Comparison of ENCODE assay signal across 18 cellular contexts in the genomic region with DNA sequence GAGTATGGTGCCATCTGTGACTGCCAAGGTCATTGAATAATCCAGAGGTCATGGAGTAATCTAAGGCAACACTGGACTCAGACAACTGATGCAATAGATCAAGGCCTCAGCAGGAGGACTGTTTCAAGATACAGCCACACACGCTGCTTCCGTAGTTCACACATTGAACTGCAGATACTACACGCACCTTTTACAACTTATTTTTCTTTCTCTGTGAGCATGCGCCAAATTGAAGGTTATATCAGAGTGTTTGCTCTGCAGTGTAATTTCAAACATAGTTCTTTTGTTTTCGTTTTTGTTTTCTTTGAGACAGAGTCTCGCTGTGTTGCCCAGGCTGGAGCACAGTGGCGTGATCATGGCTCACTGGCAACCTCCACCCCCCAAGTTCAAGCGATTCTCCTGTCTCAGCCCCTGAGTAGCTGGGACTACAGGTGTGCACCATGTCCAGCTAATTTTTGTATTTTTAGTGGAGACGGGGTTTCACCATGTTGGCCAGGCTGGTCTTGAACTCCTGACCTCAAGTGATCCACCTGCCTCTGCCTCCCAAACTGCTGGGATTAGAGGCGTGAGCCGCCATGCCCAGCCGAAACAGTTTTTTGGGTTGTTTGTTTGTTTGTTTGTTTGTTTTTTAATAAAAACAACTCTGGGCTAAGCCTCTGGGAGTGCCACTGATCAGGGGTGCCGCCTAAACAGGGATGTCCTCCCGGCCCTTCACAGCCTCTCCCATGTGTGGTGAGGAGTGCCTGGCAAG.
DNase-seq lines count a peak whose midpoint lies in the region; ATAC-seq and TF ChIP-seq lines count a peak whose summit lies in the region.
"Had no signal": no experiment of that assay in that cellular context is flagged by ENCODE, and none has a peak within 500 bp of the region (broad histone marks: within the 10 kb centered on the region; RNA-seq: fewer than 3 reads in every experiment).

No MANE protein-coding gene starts in this region.

- no peak for TF ChIP-seq EP300 in upper lobe of left lung (IDR thresholded peaks at IDR 0.05)

- H3K4ac ChIP-seq in mesenchymal stem cell (ENCODE audit: low read depth in 1 of 2, low read length in 2 of 2), result no peak overlapping the region

- H3K14ac ChIP-seq in mesenchymal stem cell (ENCODE audit: low read length in 2 of 2), result no peak overlapping the region

- no peak overlapping the region for H2BK120ac ChIP-seq in mesenchymal stem cell (ENCODE audit: low read depth, low read length)

- H3K4me2 ChIP-seq in mesenchymal stem cell (ENCODE audit: low read length, poor library complexity, severe bottlenecking) (no peak overlapping the region), mammary epithelial cell (ENCODE audit: insufficient read depth, low read depth, low read length) (no peak overlapping the region)

- TF ChIP-seq POLR2A in heart left ventricle (IDR thresholded peaks at IDR 0.05), result no peak
- TF ChIP-seq POLR2A in upper lobe of left lung (IDR thresholded peaks at IDR 0.05), result no peak
- no peak for TF ChIP-seq POLR2A in GM18505 (IDR thresholded peaks at IDR 0.05; ENCODE audit: borderline replicate concordance, extremely low read depth, insufficient read depth, insufficient read length)

- H3K9ac ChIP-seq in mesenchymal stem cell (ENCODE audit: low read length), result peak overlapping the region; percentile 58
- H3K9ac ChIP-seq in mammary epithelial cell (ENCODE audit: insufficient read depth, low read length), result no peak overlapping the region

- CTCF ChIA-PET in Panc1 (lab: Charles Lee), result no interaction called here
- CTCF ChIA-PET in mammary epithelial cell (lab: Charles Lee; ENCODE audit: low non-redundant PET), result no interaction called here

- no peak overlapping the region for H2BK15ac ChIP-seq in mesenchymal stem cell (ENCODE audit: low read depth, poor library complexity, severe bottlenecking)

- BruUV-seq in Panc1 (replicated peaks; lab: Mats Ljungman, UMichigan) (no TSS peak), mammary epithelial cell (replicated peaks; lab: Mats Ljungman, UMichigan) (no TSS peak)

- H3K4me3 ChIP-seq in Panc1 (ENCODE audit: low read depth in 2 of 2, low read length in 2 of 2) (no peak overlapping the region), heart left ventricle (no peak overlapping the region), mesenchymal stem cell (ENCODE audit: insufficient read depth in 1 of 2, low read depth in 1 of 2, low read length in 2 of 2) (no peak overlapping the region), upper lobe of left lung (no peak overlapping the region), aorta (ENCODE audit: low read length in 2 of 2) (no peak overlapping the region), mammary epithelial cell (replicated peaks in 1 of 3; ENCODE audit: insufficient read depth in 1 of 3, low read depth in 2 of 3, low read length in 3 of 3) (no peak overlapping the region)
- H3K4me3 ChIP-seq: ovary, tibial artery had no signal

- H3K79me1 ChIP-seq in mesenchymal stem cell (replicated peaks; ENCODE audit: low read length, poor library complexity, severe bottlenecking), result peaks cover 15% of the 10 kb centered on the region

- H2AFZ ChIP-seq in mesenchymal stem cell (ENCODE audit: low read depth, low read length) (no peak overlapping the region), mammary epithelial cell (ENCODE audit: low read depth, low read length) (no peak overlapping the region)

- no peak for ATAC-seq in Panc1
- ATAC-seq in heart left ventricle, result peak in 1 of 4 donors; percentile 1
- ATAC-seq in upper lobe of left lung (ENCODE audit: low FRiP score in 2 of 2), result no peak
- ATAC-seq in aorta (ENCODE audit: low FRiP score), result no peak
- no peak for ATAC-seq in GM18505 (IDR thresholded peaks at IDR 0.05; ENCODE audit: unreplicated experiment)
- ATAC-seq: activated CD4-positive, alpha-beta T cell treated with anti-CD3 and anti-CD28 coated beads for 36 hours; activated naive CD4-positive, alpha-beta T cell treated with anti-CD3 and anti-CD28 coated beads, Interleukin-2, amount 50 U/mL, for 72 hours; activated T-cell treated with anti-CD3 and anti-CD28 coated beads, Interleukin-2, amount 50 U/mL, for 72 hours; naive thymus-derived CD8-positive, alpha-beta T cell; stimulated activated naive CD8-positive, alpha-beta T cell treated with anti-CD3 and anti-CD28 coated beads, Interleukin-15, Interleukin-2, amounts not matched to agents 100 U/mL and 50 U/mL, for 24 hours had no signal

- in situ Hi-C loops in Panc1 (cut with HindIII; ENCODE audit: low pct_unique_long_range_greater_than_20kb, low sequenced_read_pairs) (no loop called here), mammary epithelial cell (cut with MboI; ENCODE audit: low sequenced_read_pairs in 2 of 2) (no loop called here)

- peaks cover 2% of the 10 kb centered on the region; the same call in 1 of the 2 replicates for H3K4me1 ChIP-seq in Panc1 (ENCODE audit: control insufficient read depth, insufficient read depth, low read length)
- H3K4me1 ChIP-seq in heart left ventricle, result peaks cover 7 to 78% (median 70%) of the 10 kb centered on the region in 12 donors
- no peaks in the 10 kb centered on the region for H3K4me1 ChIP-seq in mesenchymal stem cell (ENCODE audit: control insufficient read depth, insufficient read depth, low read depth, low read length)
- peaks cover 45 to 64% (median 58%) of the 10 kb centered on the region in 4 donors for H3K4me1 ChIP-seq in upper lobe of left lung
- H3K4me1 ChIP-seq in aorta (ENCODE audit: control insufficient read depth in 1 of 2, insufficient read depth in 2 of 2, low read length in 2 of 2), result peaks cover 0 to 7% of the 10 kb centered on the region in 2 donors
- H3K4me1 ChIP-seq in mammary epithelial cell (ENCODE audit: insufficient read depth, low read length), result peaks cover 9% of the 10 kb centered on the region

- WGBS in heart left ventricle, 4 donors, result 83 to 89% (median 88%) methylated on average over 14 of the region's 14 CpGs
- 97% methylated on average over 13 of the region's 14 CpGs for WGBS in mesenchymal stem cell
- WGBS in upper lobe of left lung, 2 donors, result 83 to 91% methylated on average over 14 of the region's 14 CpGs
- WGBS in aorta, 2 donors, result 95 to 98% methylated on average over 14 of the region's 14 CpGs
- 98% methylated on average over 13 of the region's 14 CpGs for WGBS in mammary epithelial cell (ENCODE audit: low coverage, missing lambda C conversion rate)

- no peaks in the 10 kb centered on the region for H4K20me1 ChIP-seq in mammary epithelial cell (ENCODE audit: insufficient read depth, low read length)

- TF ChIP-seq CTCF in Panc1 (IDR thresholded peaks at IDR 0.05) (no peak), heart left ventricle (IDR thresholded peaks at IDR 0.05) (no peak), upper lobe of left lung (IDR thresholded peaks at IDR 0.05) (no peak), mammary epithelial cell (conservative IDR thresholded peaks at IDR 0.05 in 1 of 2, IDR thresholded peaks at IDR 0.05 in 1 of 2; ENCODE audit: extremely low read depth in 1 of 2, insufficient read depth in 1 of 2, low read depth in 1 of 2, low read length in 2 of 2) (no peak)

- H3K9me3 ChIP-seq in Panc1 (ENCODE audit: control insufficient read depth, insufficient read depth, low read depth, low read length), result no peaks in the 10 kb centered on the region
- no peaks in the 10 kb centered on the region for H3K9me3 ChIP-seq in heart left ventricle
- no peaks in the 10 kb centered on the region for H3K9me3 ChIP-seq in mesenchymal stem cell (ENCODE audit: control insufficient read depth, low read length)
- no peaks in the 10 kb centered on the region for H3K9me3 ChIP-seq in upper lobe of left lung
- no peaks in the 10 kb centered on the region for H3K9me3 ChIP-seq in aorta (ENCODE audit: control insufficient read depth, low read length)
- no peaks in the 10 kb centered on the region for H3K9me3 ChIP-seq in mammary epithelial cell (replicated peaks; ENCODE audit: insufficient read depth, low read length)
- H3K9me3 ChIP-seq: ovary, tibial artery had no signal

- no peak overlapping the region for H2AK5ac ChIP-seq in mesenchymal stem cell (ENCODE audit: low read length, severe bottlenecking)

- dilution Hi-C loops in mammary epithelial cell (cut with HindIII; ENCODE audit: low sequenced_read_pairs), result no loop called here

- no peak overlapping the region for H3K23ac ChIP-seq in mesenchymal stem cell (ENCODE audit: low read length in 2 of 2)

- H3K36me3 ChIP-seq in Panc1 (ENCODE audit: control insufficient read depth, insufficient read depth, low read length) (no peaks in the 10 kb centered on the region), heart left ventricle (no peaks in the 10 kb centered on the region), mesenchymal stem cell (ENCODE audit: control insufficient read depth in 1 of 2, insufficient read depth in 2 of 2, low read depth in 1 of 2, low read length in 2 of 2) (no peaks in the 10 kb centered on the region), upper lobe of left lung (peaks cover 0 to 6% (median 0%) of the 10 kb centered on the region in 4 donors), aorta (ENCODE audit: control insufficient read depth in 1 of 2, insufficient read depth in 2 of 2, low read length in 1 of 2) (no peaks in the 10 kb centered on the region), mammary epithelial cell (ENCODE audit: insufficient read depth, low read length) (no peaks in the 10 kb centered on the region)
- H3K36me3 ChIP-seq: ovary, tibial artery had no signal

- no peak overlapping the region for H4K91ac ChIP-seq in mesenchymal stem cell (ENCODE audit: low read length)

- no peaks in the 10 kb centered on the region for H3K79me2 ChIP-seq in mammary epithelial cell (ENCODE audit: insufficient read depth, low read length)

- POLR2A ChIA-PET in Panc1 (lab: Charles Lee), result no interaction called here

- H3K27ac ChIP-seq in Panc1 (ENCODE audit: low read length) (peak overlapping the region; percentile 44; the same call in 1 of the 2 replicates), heart left ventricle (peak overlapping the region in 11 of 12 donors; percentile 11 to 88 (median 56)), mesenchymal stem cell (ENCODE audit: low read length, poor library complexity, severe bottlenecking) (no peak overlapping the region), upper lobe of left lung (peak overlapping the region; percentile 54 to 79 (median 64)), aorta (ENCODE audit: low read depth in 1 of 2, low read length in 2 of 2) (no peak overlapping the region), mammary epithelial cell (ENCODE audit: insufficient read depth, low read depth, low read length) (no peak overlapping the region)
- H3K27ac ChIP-seq: ovary, tibial artery had no signal

- H4K8ac ChIP-seq in mesenchymal stem cell (ENCODE audit: low read length), result no peak overlapping the region

- no peak overlapping the region for H3K18ac ChIP-seq in mesenchymal stem cell (ENCODE audit: low read depth in 1 of 2, low read length in 2 of 2)

- no peak for DNase-seq in Panc1 (ENCODE audit: low read depth, low spot score)
- no peak for DNase-seq in heart left ventricle
- DNase-seq in mesenchymal stem cell, result no peak
- DNase-seq in upper lobe of left lung, result no peak
- no peak for DNase-seq in aorta
- DNase-seq in mammary epithelial cell, result no peak
- DNase-seq: activated CD4-positive, alpha-beta T cell treated with anti-CD3 and anti-CD28 coated beads for 36 hours; activated T-cell treated with anti-CD3 and anti-CD28 coated beads, Interleukin-2, amount 50 U/mL, for 72 hours; DMS79 treated with DMSO at 0.1 percent for 48 hours; Kasumi-1; naive thymus-derived CD8-positive, alpha-beta T cell; NCI-H1105 treated with DMSO at 0.1 percent for 48 hours; ovary; stimulated activated CD4-positive, alpha-beta T cell treated with anti-CD3 and anti-CD28 coated beads, Interleukin-2, amount 100 ng/mL, for 48 hours; stimulated activated naive CD8-positive, alpha-beta T cell treated with anti-CD3 and anti-CD28 coated beads, Interleukin-15, Interleukin-2, amounts not matched to agents 100 U/mL and 50 U/mL, for 24 hours had no signal

- no peak overlapping the region for H2BK5ac ChIP-seq in mesenchymal stem cell (ENCODE audit: low read depth, low read length, poor library complexity, severe bottlenecking)

- no peaks in the 10 kb centered on the region for H3K27me3 ChIP-seq in Panc1 (ENCODE audit: control insufficient read depth, insufficient read depth, low read length)
- H3K27me3 ChIP-seq in heart left ventricle, result no peaks in the 10 kb centered on the region
- H3K27me3 ChIP-seq in mesenchymal stem cell (ENCODE audit: control insufficient read depth in 1 of 2, insufficient read depth in 1 of 2, low read length in 2 of 2), result no peaks in the 10 kb centered on the region
- H3K27me3 ChIP-seq in upper lobe of left lung, result no peaks in the 10 kb centered on the region
- no peaks in the 10 kb centered on the region for H3K27me3 ChIP-seq in aorta (ENCODE audit: control insufficient read depth in 1 of 2, insufficient read depth in 2 of 2, low read length in 1 of 2)
- no peaks in the 10 kb centered on the region for H3K27me3 ChIP-seq in mammary epithelial cell (ENCODE audit: insufficient read depth, low read length)
- H3K27me3 ChIP-seq: ovary, tibial artery had no signal

- intact Hi-C loops in Panc1 (cut with micrococcal nuclease; ENCODE audit: unreplicated experiment) (no loop called here), heart left ventricle (cut with DNase I) (loop anchor here in 1 of 10 donors (5.0 kb wide), 1 partner anchor 72 kb away; no protein-coding TSS in a partner anchor), aorta (cut with DNase I) (no loop called here), mammary epithelial cell (cut with micrococcal nuclease) (no loop called here)

- no peak overlapping the region for H2BK12ac ChIP-seq in mesenchymal stem cell (ENCODE audit: low read length in 2 of 2)

Comparison
In these comparisons a context has a peak if more than half of its experiments do, and no peak if none do; other contexts are left out.
1. H3K27ac ChIP-seq: peak in Panc1 (single experiment), heart left ventricle (11 of 12) and upper lobe of left lung (4 of 4); none in mesenchymal stem cell (single experiment), aorta (0 of 2) and mammary epithelial cell (single experiment).